18 cellular contexts compared by ENCODE assay signal in genomic region chr18:6328624-6329016, GRCh38.
"Had no signal": no experiment of that assay in that cellular context is flagged by ENCODE, and none has a peak within 500 bp of the region (broad histone marks: within the 10 kb centered on the region; RNA-seq: fewer than 3 reads in every experiment).

No MANE protein-coding gene starts in this region.

- ATAC-seq: activated CD8-positive, alpha-beta memory T cell treated with anti-CD3 and anti-CD28 coated beads, Interleukin-2, amount 10 ng/mL, durations not matched to agents 7 days and 5 days; foreskin keratinocyte; mucosa of descending colon; stimulated activated naive B cell treated with anti-CD40 and anti-IgM and Interleukin-4, amounts not matched to agents 10 μg/mL and 1 μg/mL and 100 μg/mL, for 72 hours; T-cell; WTC11 had no signal

- H3K4me1 ChIP-seq: foreskin keratinocyte, sigmoid colon, tibial artery had no signal

- H3K36me3 ChIP-seq: sigmoid colon, tibial artery had no signal

- H3K4me3 ChIP-seq: mucosa of descending colon, sigmoid colon, tibial artery had no signal

- DNase-seq: activated CD4-positive, alpha-beta memory T cell treated with anti-CD3 and anti-CD28 coated beads for 36 hours; activated CD4-positive, alpha-beta T cell treated with anti-CD3 and anti-CD28 coated beads for 4 hours; activated CD8-positive, alpha-beta memory T cell treated with anti-CD3 and anti-CD28 coated beads, Interleukin-2, amount 10 ng/mL, durations not matched to agents 7 days and 5 days; activated naive CD4-positive, alpha-beta T cell; activated naive CD8-positive, alpha-beta T cell treated with anti-CD3 and anti-CD28 coated beads for 36 hours; amniotic stem cell; caudate nucleus; foreskin keratinocyte; kidney; mesenchymal stem cell; mucosa of descending colon; naive B cell; sigmoid colon; stimulated activated CD4-positive, alpha-beta T cell treated with anti-CD3 and anti-CD28 coated beads, Interleukin-4, amount 100 ng/mL, for 4 hours; stimulated activated naive B cell treated with anti-CD40 and anti-IgM and Interleukin-4, amounts not matched to agents 10 μg/mL and 1 μg/mL and 100 μg/mL, for 72 hours; T-cell; tibial artery had no signal

- H3K27me3 ChIP-seq: foreskin keratinocyte, sigmoid colon, tibial artery had no signal

- H3K27ac ChIP-seq: foreskin keratinocyte, sigmoid colon, tibial artery had no signal
